9 cellular contexts compared by ENCODE assay signal in genomic region chr10:76632158-76633051, GRCh38.
DNase-seq lines count a peak whose midpoint lies in the region; ATAC-seq and TF ChIP-seq lines count a peak whose summit lies in the region.
"Had no signal": no experiment of that assay in that cellular context is flagged by ENCODE, and none has a peak within 500 bp of the region (broad histone marks: within the 10 kb centered on the region; RNA-seq: fewer than 3 reads in every experiment).

No MANE protein-coding gene starts in this region.

- no peaks in the 10 kb centered on the region for H3K79me1 ChIP-seq in mesendoderm (ENCODE audit: low read length)

- H3K56ac ChIP-seq in mesendoderm (ENCODE audit: low read length): peak overlapping the region; percentile 47

- ATAC-seq in HG03280 (IDR thresholded peaks at IDR 0.05; ENCODE audit: unreplicated experiment) (no peak), HG02798 (IDR thresholded peaks at IDR 0.05; ENCODE audit: poor library complexity, unreplicated experiment) (no peak)

- H3K27me3 ChIP-seq in mesendoderm (ENCODE audit: insufficient read depth, low read length, poor library complexity): no peaks in the 10 kb centered on the region
- H3K27me3 ChIP-seq: SJSA1 had no signal

- no peak overlapping the region for H2BK120ac ChIP-seq in mesendoderm (ENCODE audit: low read depth, low read length)

- H4K5ac ChIP-seq in mesendoderm (ENCODE audit: low read length): no peak overlapping the region

- TF ChIP-seq CTCF in GM12872 (IDR thresholded peaks at IDR 0.05; ENCODE audit: insufficient read depth, low read depth, low read length): peak; percentile 35; the same call in 2 of the 3 replicates

- H3K27ac ChIP-seq in mesendoderm (ENCODE audit: low read depth, low read length): no peak overlapping the region
- H3K27ac ChIP-seq: SJSA1 had no signal

- H2AK5ac ChIP-seq in mesendoderm (ENCODE audit: low read length): no peak overlapping the region

- no peaks in the 10 kb centered on the region for H3K36me3 ChIP-seq in mesendoderm (ENCODE audit: control insufficient read depth, insufficient read depth, low read length)
- H3K36me3 ChIP-seq: SJSA1 had no signal

- no peak overlapping the region for H3K4me3 ChIP-seq in mesendoderm (ENCODE audit: low read length)
- H3K4me3 ChIP-seq: SJSA1 had no signal

- no peak overlapping the region for H3K23ac ChIP-seq in mesendoderm (ENCODE audit: low read length)

- in situ Hi-C loops in T47D (cut with HindIII; ENCODE audit: low pct_unique_long_range_greater_than_20kb, low sequenced_read_pairs): no loop called here

- H3K18ac ChIP-seq in mesendoderm (ENCODE audit: low read length): no peak overlapping the region

- WGBS in mesendoderm (ENCODE audit: extremely low coverage, insufficient coverage, low lambda C conversion rate): no CpG with 5 or more reads among the region's 16 CpGs

- no peak overlapping the region for H2BK15ac ChIP-seq in mesendoderm (replicated peaks; ENCODE audit: low read depth)

- no peak overlapping the region for H2BK5ac ChIP-seq in mesendoderm (ENCODE audit: low read length)

- H3K4me2 ChIP-seq in mesendoderm (ENCODE audit: low read length): peak overlapping the region; percentile 85

- H4K8ac ChIP-seq in mesendoderm (ENCODE audit: low read depth, low read length): no peak overlapping the region

- DNase-seq in NCI-H1417 treated with DMSO at 0.1 percent for 48 hours (lab: John Stamatoyannopoulos, UW) (peak; percentile 2), T47D (ENCODE audit: low read depth in 1 of 2, low spot score in 1 of 2) (peak; percentile 37 to 71), mesendoderm (peak; percentile 67), cerebellum (ENCODE audit: low spot score) (no peak)
- DNase-seq in stimulated activated naive CD4-positive, alpha-beta T cell treated with Interleukin-2 at 50 U/mL for 16 hours (lab: John Stamatoyannopoulos, UW): no peak

- H3K4ac ChIP-seq in mesendoderm (ENCODE audit: low read depth, low read length): no peak overlapping the region

- no peaks in the 10 kb centered on the region for H3K79me2 ChIP-seq in mesendoderm (ENCODE audit: control insufficient read depth, insufficient read depth, low read length)

- H3K9ac ChIP-seq in mesendoderm (ENCODE audit: low read length): peak overlapping the region; percentile 37

- H3K4me1 ChIP-seq in mesendoderm (ENCODE audit: control insufficient read depth, low read depth, low read length): no peaks in the 10 kb centered on the region

Comparison
In these comparisons a context has a peak if more than half of its experiments do, and no peak if none do; other contexts are left out.
1. DNase-seq: peak in NCI-H1417 treated with DMSO at 0.1 percent for 48 hours (single experiment), T47D (2 of 2) and mesendoderm (single experiment); none in stimulated activated naive CD4-positive, alpha-beta T cell treated with Interleukin-2 at 50 U/mL for 16 hours (single experiment) and cerebellum (single experiment).